In genomic region chr15:38128389-38128788, GRCh38 we compare ENCODE assay signal across 12 cellular contexts.
DNase-seq lines count a peak whose midpoint lies in the region; ATAC-seq and TF ChIP-seq lines count a peak whose summit lies in the region.
"Had no signal": no experiment of that assay in that cellular context is flagged by ENCODE, and none has a peak within 500 bp of the region (broad histone marks: within the 10 kb centered on the region; RNA-seq: fewer than 3 reads in every experiment).

No MANE protein-coding gene starts in this region.

- intact Hi-C loops in CD8-positive, alpha-beta T cell (cut with DNase I, micrococcal nuclease): no loop called here

- no peak overlapping the region for H3K4me3 Mint-ChIP-seq in CD8-positive, alpha-beta T cell
- H3K4me3 Mint-ChIP-seq: T-helper 17 cell had no signal

- H3K36me3 ChIP-seq in brain microvascular endothelial cell (replicated peaks): no peaks in the 10 kb centered on the region
- no peaks in the 10 kb centered on the region for H3K36me3 ChIP-seq in CD8-positive, alpha-beta T cell (ENCODE audit: insufficient read depth, low read length)
- H3K36me3 ChIP-seq: ascending aorta, gastrocnemius medialis had no signal

- no peaks in the 10 kb centered on the region for H3K27me3 ChIP-seq in brain microvascular endothelial cell (replicated peaks)
- H3K27me3 ChIP-seq in CD8-positive, alpha-beta T cell (ENCODE audit: insufficient read depth, low read length): no peaks in the 10 kb centered on the region
- H3K27me3 ChIP-seq: ascending aorta, gastrocnemius medialis had no signal

- CTCF ChIA-PET in CD8-positive, alpha-beta T cell (lab: Charles Lee): no interaction called here

- H3K4me3 ChIP-seq in brain microvascular endothelial cell (ENCODE audit: low read depth, low read length): no peak overlapping the region
- no peak overlapping the region for H3K4me3 ChIP-seq in CD8-positive, alpha-beta T cell (ENCODE audit: low read depth, low read length)
- H3K4me3 ChIP-seq: ascending aorta, gastrocnemius medialis had no signal

- no peaks in the 10 kb centered on the region for H3K36me3 Mint-ChIP-seq in CD8-positive, alpha-beta T cell
- no peaks in the 10 kb centered on the region for H3K36me3 Mint-ChIP-seq in activated naive CD4-positive, alpha-beta T cell treated with anti-CD3 and anti-CD28 coated beads, Interleukin-2, amount 50 U/mL, for 72 hours

- peaks cover 16% of the 10 kb centered on the region for H3K27me3 Mint-ChIP-seq in CD8-positive, alpha-beta T cell (ENCODE audit: low read depth)

- H3K27ac Mint-ChIP-seq in CD8-positive, alpha-beta T cell: no peak overlapping the region
- no peak overlapping the region for H3K27ac Mint-ChIP-seq in activated naive CD4-positive, alpha-beta T cell treated with anti-CD3 and anti-CD28 coated beads, Interleukin-2, amount 50 U/mL, for 72 hours
- H3K27ac Mint-ChIP-seq: T-helper 17 cell had no signal

- in situ Hi-C loops in brain microvascular endothelial cell (cut with HindIII; ENCODE audit: low pct_ligation_motif_present, low sequenced_read_pairs): no loop called here

- TF ChIP-seq CTCF in brain microvascular endothelial cell (IDR thresholded peaks at IDR 0.05; ENCODE audit: low read depth, low read length, missing control alignments): no peak
- TF ChIP-seq CTCF in CD8-positive, alpha-beta T cell (IDR thresholded peaks at IDR 0.05): no peak

- POLR2A ChIA-PET in CD8-positive, alpha-beta T cell (lab: Charles Lee): no interaction called here

- no peak for ATAC-seq in CD8-positive, alpha-beta T cell
- ATAC-seq in activated naive CD4-positive, alpha-beta T cell treated with anti-CD3 and anti-CD28 coated beads, Interleukin-2, amount 50 U/mL, for 72 hours: no peak
- ATAC-seq: gastrocnemius medialis, T-helper 17 cell had no signal

- DNase-seq in NOMO-1 treated with DMSO at 0.1 percent for 48 hours (lab: John Stamatoyannopoulos, UW; ENCODE audit: unreplicated experiment): peak; percentile 64
- no peak for DNase-seq in NOMO-1 treated with dmso at 0.1 percent for 144 hours (lab: John Stamatoyannopoulos, UW; ENCODE audit: unreplicated experiment)
- DNase-seq in brain microvascular endothelial cell: no peak
- peak; percentile 54 for DNase-seq in kidney tubule cell (ENCODE audit: low spot score)
- DNase-seq in superior temporal gyrus (ENCODE audit: extremely low spot score): peak; percentile 62
- DNase-seq in CD8-positive, alpha-beta T cell: no peak
- DNase-seq in activated naive CD4-positive, alpha-beta T cell treated with anti-CD3 and anti-CD28 coated beads, Interleukin-2, amount 50 U/mL, for 72 hours (ENCODE audit: low spot score in 2 of 2): no peak
- no peak for DNase-seq in T1000 (lab: John Stamatoyannopoulos, UW)
- DNase-seq: gastrocnemius medialis, NCI-H526 treated with DMSO at 0.1 percent for 48 hours, T-helper 17 cell had no signal

- H3K9me3 Mint-ChIP-seq in CD8-positive, alpha-beta T cell: peaks cover 3% of the 10 kb centered on the region
- H3K9me3 Mint-ChIP-seq in activated naive CD4-positive, alpha-beta T cell treated with anti-CD3 and anti-CD28 coated beads, Interleukin-2, amount 50 U/mL, for 72 hours: no peaks in the 10 kb centered on the region

- no peaks in the 10 kb centered on the region for H3K4me1 ChIP-seq in CD8-positive, alpha-beta T cell (ENCODE audit: insufficient read depth, low read length)

- H3K9me3 ChIP-seq in CD8-positive, alpha-beta T cell (ENCODE audit: low read length): no peaks in the 10 kb centered on the region
- H3K9me3 ChIP-seq: ascending aorta, gastrocnemius medialis had no signal

- H3K27ac ChIP-seq in brain microvascular endothelial cell: peak overlapping the region; percentile 75
- H3K27ac ChIP-seq in CD8-positive, alpha-beta T cell (ENCODE audit: low read depth, low read length): no peak overlapping the region

- H3K4me1 Mint-ChIP-seq in CD8-positive, alpha-beta T cell (ENCODE audit: low read depth): no peaks in the 10 kb centered on the region

Comparison
In these comparisons a context has a peak if more than half of its experiments do, and no peak if none do; other contexts are left out.
1. DNase-seq: peak in NOMO-1 treated with DMSO at 0.1 percent for 48 hours (single experiment), kidney tubule cell (single experiment) and superior temporal gyrus (single experiment); none in NOMO-1 treated with dmso at 0.1 percent for 144 hours (single experiment), brain microvascular endothelial cell (single experiment), CD8-positive, alpha-beta T cell (0 of 7), activated naive CD4-positive, alpha-beta T cell treated with anti-CD3 and anti-CD28 coated beads, Interleukin-2, amount 50 U/mL, for 72 hours (0 of 2) and T1000 (single experiment).